ENCODE assay signal across 2 cellular contexts in the genomic region with DNA sequence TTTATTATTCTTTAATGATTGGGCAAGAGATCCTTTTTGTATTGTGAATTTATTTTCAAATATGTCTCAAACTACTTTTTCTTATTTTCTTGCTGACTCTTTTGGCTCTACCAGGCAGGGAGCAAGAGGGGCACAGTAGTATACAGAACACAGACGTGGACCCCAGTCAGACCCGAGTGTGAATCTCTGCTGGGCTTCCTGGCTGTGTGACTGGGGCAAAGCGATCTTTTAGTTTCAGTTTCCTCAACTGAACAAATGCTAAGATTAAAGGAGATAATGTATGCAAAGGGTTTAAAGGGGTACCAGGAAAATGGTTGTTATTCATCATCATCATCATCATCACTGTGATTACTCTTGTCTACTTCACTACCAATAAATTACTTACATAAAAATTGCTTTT.
TF ChIP-seq lines count a peak whose summit lies in the region.

No MANE protein-coding gene starts in this region.

TF ChIP-seq in SK-N-SH, 30 proteins besides CTCF, POLR2A, EP300 and RAD21 (continued from another document):
- no peak for TF ChIP-seq RXRA (IDR thresholded peaks at IDR 0.05; ENCODE audit: borderline replicate concordance, low read depth)
- no peak for TF ChIP-seq EZH2phosphoT487 (IDR thresholded peaks at IDR 0.05; ENCODE audit: borderline replicate concordance, low read depth)
- TF ChIP-seq, protein P1, sequence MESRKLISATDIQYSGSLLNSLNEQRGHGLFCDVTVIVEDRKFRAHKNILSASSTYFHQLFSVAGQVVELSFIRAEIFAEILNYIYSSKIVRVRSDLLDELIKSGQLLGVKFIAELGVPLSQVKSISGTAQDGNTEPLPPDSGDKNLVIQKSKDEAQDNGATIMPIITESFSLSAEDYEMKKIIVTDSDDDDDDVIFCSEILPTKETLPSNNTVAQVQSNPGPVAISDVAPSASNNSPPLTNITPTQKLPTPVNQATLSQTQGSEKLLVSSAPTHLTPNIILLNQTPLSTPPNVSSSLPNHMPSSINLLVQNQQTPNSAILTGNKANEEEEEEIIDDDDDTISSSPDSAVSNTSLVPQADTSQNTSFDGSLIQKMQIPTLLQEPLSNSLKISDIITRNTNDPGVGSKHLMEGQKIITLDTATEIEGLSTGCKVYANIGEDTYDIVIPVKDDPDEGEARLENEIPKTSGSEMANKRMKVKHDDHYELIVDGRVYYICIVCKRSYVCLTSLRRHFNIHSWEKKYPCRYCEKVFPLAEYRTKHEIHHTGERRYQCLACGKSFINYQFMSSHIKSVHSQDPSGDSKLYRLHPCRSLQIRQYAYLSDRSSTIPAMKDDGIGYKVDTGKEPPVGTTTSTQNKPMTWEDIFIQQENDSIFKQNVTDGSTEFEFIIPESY (IDR thresholded peaks at IDR 0.05; ENCODE audit: borderline replicate concordance, low read depth) = no peak
- TF ChIP-seq, protein P2, sequence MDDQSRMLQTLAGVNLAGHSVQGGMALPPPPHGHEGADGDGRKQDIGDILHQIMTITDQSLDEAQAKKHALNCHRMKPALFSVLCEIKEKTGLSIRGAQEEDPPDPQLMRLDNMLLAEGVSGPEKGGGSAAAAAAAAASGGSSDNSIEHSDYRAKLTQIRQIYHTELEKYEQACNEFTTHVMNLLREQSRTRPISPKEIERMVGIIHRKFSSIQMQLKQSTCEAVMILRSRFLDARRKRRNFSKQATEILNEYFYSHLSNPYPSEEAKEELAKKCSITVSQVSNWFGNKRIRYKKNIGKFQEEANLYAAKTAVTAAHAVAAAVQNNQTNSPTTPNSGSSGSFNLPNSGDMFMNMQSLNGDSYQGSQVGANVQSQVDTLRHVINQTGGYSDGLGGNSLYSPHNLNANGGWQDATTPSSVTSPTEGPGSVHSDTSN (IDR thresholded peaks at IDR 0.05) = no peak
- TF ChIP-seq MXI1 (IDR thresholded peaks at IDR 0.05; ENCODE audit: low read depth, low read length) = no peak
- TF ChIP-seq, protein P3, sequence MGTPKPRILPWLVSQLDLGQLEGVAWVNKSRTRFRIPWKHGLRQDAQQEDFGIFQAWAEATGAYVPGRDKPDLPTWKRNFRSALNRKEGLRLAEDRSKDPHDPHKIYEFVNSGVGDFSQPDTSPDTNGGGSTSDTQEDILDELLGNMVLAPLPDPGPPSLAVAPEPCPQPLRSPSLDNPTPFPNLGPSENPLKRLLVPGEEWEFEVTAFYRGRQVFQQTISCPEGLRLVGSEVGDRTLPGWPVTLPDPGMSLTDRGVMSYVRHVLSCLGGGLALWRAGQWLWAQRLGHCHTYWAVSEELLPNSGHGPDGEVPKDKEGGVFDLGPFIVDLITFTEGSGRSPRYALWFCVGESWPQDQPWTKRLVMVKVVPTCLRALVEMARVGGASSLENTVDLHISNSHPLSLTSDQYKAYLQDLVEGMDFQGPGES (IDR thresholded peaks at IDR 0.05; ENCODE audit: low read depth, low read length) = no peak
- TF ChIP-seq RFX5 (IDR thresholded peaks at IDR 0.05; ENCODE audit: low read length) = no peak
- no peak for TF ChIP-seq NFIC (IDR thresholded peaks at IDR 0.05; ENCODE audit: borderline replicate concordance)

TF ChIP-seq in SK-N-SH treated with all-trans-retinoic acid at 6 μM for 48 hours, 23 proteins besides CTCF, POLR2A, EP300 and RAD21 (continued from another document):
- TF ChIP-seq, protein P4, sequence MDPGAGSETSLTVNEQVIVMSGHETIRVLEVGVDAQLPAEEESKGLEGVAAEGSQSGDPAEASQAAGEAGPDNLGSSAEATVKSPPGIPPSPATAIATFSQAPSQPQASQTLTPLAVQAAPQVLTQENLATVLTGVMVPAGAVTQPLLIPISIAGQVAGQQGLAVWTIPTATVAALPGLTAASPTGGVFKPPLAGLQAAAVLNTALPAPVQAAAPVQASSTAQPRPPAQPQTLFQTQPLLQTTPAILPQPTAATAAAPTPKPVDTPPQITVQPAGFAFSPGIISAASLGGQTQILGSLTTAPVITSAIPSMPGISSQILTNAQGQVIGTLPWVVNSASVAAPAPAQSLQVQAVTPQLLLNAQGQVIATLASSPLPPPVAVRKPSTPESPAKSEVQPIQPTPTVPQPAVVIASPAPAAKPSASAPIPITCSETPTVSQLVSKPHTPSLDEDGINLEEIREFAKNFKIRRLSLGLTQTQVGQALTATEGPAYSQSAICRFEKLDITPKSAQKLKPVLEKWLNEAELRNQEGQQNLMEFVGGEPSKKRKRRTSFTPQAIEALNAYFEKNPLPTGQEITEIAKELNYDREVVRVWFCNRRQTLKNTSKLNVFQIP (CRISPR knock-in tag; IDR thresholded peaks at IDR 0.05; ENCODE audit: borderline replicate concordance, low read depth) = no peak
- no peak for TF ChIP-seq ZNF70 (CRISPR knock-in tag; IDR thresholded peaks at IDR 0.05)
- TF ChIP-seq PPARA (CRISPR knock-in tag; IDR thresholded peaks at IDR 0.05; ENCODE audit: borderline replicate concordance) = no peak
- TF ChIP-seq ZC3H10 (CRISPR knock-in tag; IDR thresholded peaks at IDR 0.05) = no peak
- TF ChIP-seq, protein P5, sequence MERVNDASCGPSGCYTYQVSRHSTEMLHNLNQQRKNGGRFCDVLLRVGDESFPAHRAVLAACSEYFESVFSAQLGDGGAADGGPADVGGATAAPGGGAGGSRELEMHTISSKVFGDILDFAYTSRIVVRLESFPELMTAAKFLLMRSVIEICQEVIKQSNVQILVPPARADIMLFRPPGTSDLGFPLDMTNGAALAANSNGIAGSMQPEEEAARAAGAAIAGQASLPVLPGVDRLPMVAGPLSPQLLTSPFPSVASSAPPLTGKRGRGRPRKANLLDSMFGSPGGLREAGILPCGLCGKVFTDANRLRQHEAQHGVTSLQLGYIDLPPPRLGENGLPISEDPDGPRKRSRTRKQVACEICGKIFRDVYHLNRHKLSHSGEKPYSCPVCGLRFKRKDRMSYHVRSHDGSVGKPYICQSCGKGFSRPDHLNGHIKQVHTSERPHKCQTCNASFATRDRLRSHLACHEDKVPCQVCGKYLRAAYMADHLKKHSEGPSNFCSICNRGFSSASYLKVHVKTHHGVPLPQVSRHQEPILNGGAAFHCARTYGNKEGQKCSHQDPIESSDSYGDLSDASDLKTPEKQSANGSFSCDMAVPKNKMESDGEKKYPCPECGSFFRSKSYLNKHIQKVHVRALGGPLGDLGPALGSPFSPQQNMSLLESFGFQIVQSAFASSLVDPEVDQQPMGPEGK (CRISPR knock-in tag; IDR thresholded peaks at IDR 0.05; ENCODE audit: borderline replicate concordance) = no peak
- TF ChIP-seq OSR1 (CRISPR knock-in tag; IDR thresholded peaks at IDR 0.05) = no peak
- TF ChIP-seq TOX (CRISPR knock-in tag; IDR thresholded peaks at IDR 0.05; ENCODE audit: borderline replicate concordance) = no peak
- no peak for TF ChIP-seq TCF4 (CRISPR knock-in tag; IDR thresholded peaks at IDR 0.05; ENCODE audit: borderline replicate concordance)
